10 cellular contexts compared by ENCODE assay signal in genomic region chr21:30567617-30568016, GRCh38. TPM values are rescaled to one million over a fixed set of nuclear protein-coding genes. Genes with fewer than 3 reads are reported as not detected.
"Had no signal": no experiment of that assay in that cellular context is flagged by ENCODE, and none has a peak within 500 bp of the region (broad histone marks: within the 10 kb centered on the region; RNA-seq: fewer than 3 reads in every experiment).

No MANE protein-coding gene starts in this region.

- H3K36me3 ChIP-seq: HAP-1 had no signal

- ATAC-seq: HCT116, HepG2 had no signal

- H3K9me3 ChIP-seq: HAP-1 had no signal

- H3K4me1 ChIP-seq: HAP-1 had no signal

- DNase-seq: GM23248, GOT3, H7, HFFc6 had no signal

- H3K4me3 ChIP-seq: GM23248, HAP-1 had no signal

- H3K27ac ChIP-seq: GM23248, HL-60 had no signal

RNA-seq across cellular contexts. Expression of gene KRTAP19-7, which starts 6.5 kb away (rescaled TPM):
- total RNA-seq: GM23248, H4, H7, HepG2, HFFc6, HT1080 had no signal

RNA-seq across cellular contexts. Expression of gene KRTAP22-2, which starts 22.6 kb away (rescaled TPM):
- total RNA-seq: GM23248, H4, H7, HepG2, HFFc6, HT1080 had no signal

RNA-seq across cellular contexts. Expression of gene KRTAP6-3, which starts 24.6 kb away (rescaled TPM):
- total RNA-seq: GM23248, H4, H7, HepG2, HFFc6, HT1080 had no signal

RNA-seq across cellular contexts. Expression of gene KRTAP19-6, which starts 26.0 kb away (rescaled TPM):
- total RNA-seq: GM23248, H4, H7, HepG2, HFFc6, HT1080 had no signal

RNA-seq across cellular contexts. Expression of gene KRTAP6-2, which starts 31.1 kb away (rescaled TPM):
- total RNA-seq: GM23248, H4, H7, HepG2, HFFc6, HT1080 had no signal
